ENCODE assay signal across 8 cellular contexts in genomic region chr1:199551967-199552565, GRCh38.
DNase-seq lines count a peak whose midpoint lies in the region; ATAC-seq and TF ChIP-seq lines count a peak whose summit lies in the region.

No MANE protein-coding gene starts in this region.

- peaks cover 12% of the 10 kb centered on the region for H3K4me1 ChIP-seq in osteoblast (ENCODE audit: insufficient read depth, low read length)

- H3K27me3 ChIP-seq in GM06990 (replicated peaks; ENCODE audit: control insufficient read depth, insufficient read depth, low read length) (no peaks in the 10 kb centered on the region), osteoblast (ENCODE audit: insufficient read depth, low read length) (no peaks in the 10 kb centered on the region)

- H3K36me3 ChIP-seq in GM06990 (ENCODE audit: control insufficient read depth, insufficient read depth, low read length), result no peaks in the 10 kb centered on the region
- no peaks in the 10 kb centered on the region for H3K36me3 ChIP-seq in osteoblast (ENCODE audit: insufficient read depth, low read length)

- H2AFZ ChIP-seq in osteoblast (ENCODE audit: low read length), result no peak overlapping the region

- H3K27ac ChIP-seq in osteoblast (ENCODE audit: low read depth, low read length), result no peak overlapping the region

- TF ChIP-seq POLR2A in erythroblast (IDR thresholded peaks at IDR 0.05; ENCODE audit: low read length), result no peak

- CTCF ChIA-PET in AG04449 (lab: Yijun Ruan, JAX), result interaction anchor here (0.8 to 4.4 kb wide), 8 partner anchors 10 to 959 kb away, joined by 3 to 38 read pairs (median 4); no protein-coding TSS in a partner anchor

- peak; percentile 48 for TF ChIP-seq CTCF in AG04449 (IDR thresholded peaks at IDR 0.05; ENCODE audit: insufficient read depth, low read length, missing control alignments)
- peak; percentile 76 for TF ChIP-seq CTCF in GM06990 (IDR thresholded peaks at IDR 0.05; ENCODE audit: insufficient read depth, low read length, poor library complexity, severe bottlenecking)
- TF ChIP-seq CTCF in osteoblast (IDR thresholded peaks at IDR 0.05; ENCODE audit: extremely low read depth, low read depth, low read length), result peak; percentile 85

- H3K9me3 ChIP-seq in osteoblast (ENCODE audit: low read depth, low read length), result no peaks in the 10 kb centered on the region

- H4K20me1 ChIP-seq in osteoblast (ENCODE audit: insufficient read depth, low read length), result no peaks in the 10 kb centered on the region

- H3K4me3 ChIP-seq in AG04449 (ENCODE audit: low read depth, low read length) (no peak overlapping the region), GM06990 (replicated peaks; ENCODE audit: low read depth, low read length) (no peak overlapping the region), osteoblast (ENCODE audit: insufficient read depth, low read length) (no peak overlapping the region)

- ATAC-seq in GM21737 (IDR thresholded peaks at IDR 0.05; ENCODE audit: unreplicated experiment), result no peak
- no peak for ATAC-seq in HG03460 (IDR thresholded peaks at IDR 0.05; ENCODE audit: unreplicated experiment)

- H3K4me2 ChIP-seq in osteoblast (ENCODE audit: insufficient read depth, low read length), result peak overlapping the region; percentile 5

- DNase-seq in AG04449 (ENCODE audit: low read depth, low spot score) (peak; percentile 9), GM06990 (ENCODE audit: extremely low read depth, insufficient read length) (peak; percentile 11), NCI-H128 (lab: John Stamatoyannopoulos, UW; ENCODE audit: unreplicated experiment) (peak; percentile 32), SK-N-DZ (ENCODE audit: low spot score) (peak; percentile 70), erythroblast (lab: John Stamatoyannopoulos, UW) (peak; percentile 49 to 67), osteoblast (ENCODE audit: insufficient read length, low spot score, missing footprints) (no peak)

- POLR2A ChIA-PET in AG04449 (lab: Yijun Ruan, JAX), result no interaction called here

- no peaks in the 10 kb centered on the region for H3K79me2 ChIP-seq in osteoblast (ENCODE audit: insufficient read depth, low read length)
